Comparison of ENCODE assay signal across 20 cellular contexts in genomic region chr2:64467463-64467843, GRCh38. TPM values are rescaled to one million over a fixed set of nuclear protein-coding genes. Genes with fewer than 3 reads are reported as not detected.
DNase-seq lines count a peak whose midpoint lies in the region; ATAC-seq and TF ChIP-seq lines count a peak whose summit lies in the region.
"Had no signal": no experiment of that assay in that cellular context is flagged by ENCODE, and none has a peak within 500 bp of the region (broad histone marks: within the 10 kb centered on the region; RNA-seq: fewer than 3 reads in every experiment).

No MANE protein-coding gene starts in this region.

- POLR2A ChIA-PET in CD4-positive, alpha-beta T cell (lab: Charles Lee), result no interaction called here

- H3K4me1 Mint-ChIP-seq in CD4-positive, alpha-beta T cell (ENCODE audit: low read depth), result no peaks in the 10 kb centered on the region
- H3K4me1 Mint-ChIP-seq: stimulated activated naive CD8-positive, alpha-beta T cell treated with anti-CD3 and anti-CD28 coated beads, Interleukin-15, amount 100 ng/mL, for 72 hours had no signal

- intact Hi-C loops in posterior vena cava (cut with DNase I), result no loop called here
- intact Hi-C loops in CD4-positive, alpha-beta T cell (cut with DNase I, micrococcal nuclease), result no loop called here

- H3K36me3 Mint-ChIP-seq in CD4-positive, alpha-beta T cell (ENCODE audit: low read depth), result no peaks in the 10 kb centered on the region

- H3K27me3 Mint-ChIP-seq in CD4-positive, alpha-beta T cell, result peaks cover under 1% of the 10 kb centered on the region
- H3K27me3 Mint-ChIP-seq: stimulated activated naive CD8-positive, alpha-beta T cell treated with anti-CD3 and anti-CD28 coated beads, Interleukin-15, amount 100 ng/mL, for 72 hours had no signal

- no peak overlapping the region for H3K4me3 ChIP-seq in HL-60 (replicated peaks; ENCODE audit: insufficient read depth, low read length)

- H3K9me3 Mint-ChIP-seq in CD4-positive, alpha-beta T cell, result no peaks in the 10 kb centered on the region
- H3K9me3 Mint-ChIP-seq: H9; stimulated activated naive CD8-positive, alpha-beta T cell treated with anti-CD3 and anti-CD28 coated beads, Interleukin-15, amount 100 ng/mL, for 72 hours had no signal

- ATAC-seq in GM19351 (IDR thresholded peaks at IDR 0.05; ENCODE audit: unreplicated experiment), result no peak
- ATAC-seq in CD4-positive, alpha-beta T cell (ENCODE audit: poor library complexity), result no peak
- ATAC-seq: stimulated activated naive CD8-positive, alpha-beta T cell treated with anti-CD3 and anti-CD28 coated beads, Interleukin-15, amount 100 ng/mL, for 72 hours had no signal

- no peaks in the 10 kb centered on the region for H3K27me3 ChIP-seq in HL-60 (ENCODE audit: insufficient read depth, poor library complexity, severe bottlenecking)
- no peaks in the 10 kb centered on the region for H3K27me3 ChIP-seq in CD4-positive, alpha-beta T cell (ENCODE audit: control insufficient read depth, insufficient read depth, low read length)

- CTCF ChIA-PET in CD4-positive, alpha-beta T cell (lab: Charles Lee), result no interaction called here

- no peak for TF ChIP-seq CTCF in HL-60 (IDR thresholded peaks at IDR 0.05; ENCODE audit: insufficient read depth, low read length)
- no peak for TF ChIP-seq CTCF in CD4-positive, alpha-beta T cell (IDR thresholded peaks at IDR 0.05)

- DNase-seq in HL-60 (ENCODE audit: low read depth in 1 of 2, low spot score in 1 of 2), result peak; percentile 41 to 97
- peak; percentile 89 for DNase-seq in SKM-1 (lab: John Stamatoyannopoulos, UW; ENCODE audit: unreplicated experiment)
- DNase-seq in hippocampal formation (lab: John Stamatoyannopoulos, UW), result peak; percentile 29 to 41
- DNase-seq in posterior vena cava (ENCODE audit: low spot score), result peak; percentile 79
- DNase-seq in T-helper 9 cell, result no peak
- no peak for DNase-seq in CD4-positive, alpha-beta T cell
- no peak for DNase-seq in foreskin melanocyte
- DNase-seq: activated CD4-positive, alpha-beta T cell treated with anti-CD3 and anti-CD28 coated beads, Interleukin-2, amount 50 U/mL, for 48 hours; activated naive CD4-positive, alpha-beta T cell treated with Interleukin-2 at 50 U/mL for 16 hours; activated T-cell treated with anti-CD3 and anti-CD28 coated beads for 4 hours; H9; KG1; NCI-H1105 treated with DMSO at 0.1 percent for 48 hours; NCI-H2171 treated with DMSO at 0.1 percent for 48 hours; NCI-H774; occipital lobe; stimulated activated naive CD8-positive, alpha-beta T cell treated with anti-CD3 and anti-CD28 coated beads, Interleukin-15, amount 100 ng/mL, for 72 hours; SW 1271 had no signal

- H3K9me3 ChIP-seq in CD4-positive, alpha-beta T cell (ENCODE audit: control insufficient read depth, low read length), result no peaks in the 10 kb centered on the region

- no peak overlapping the region for H3K4me3 Mint-ChIP-seq in CD4-positive, alpha-beta T cell
- H3K4me3 Mint-ChIP-seq: H9; stimulated activated naive CD8-positive, alpha-beta T cell treated with anti-CD3 and anti-CD28 coated beads, Interleukin-15, amount 100 ng/mL, for 72 hours had no signal

- no peak overlapping the region for H3K27ac Mint-ChIP-seq in CD4-positive, alpha-beta T cell
- H3K27ac Mint-ChIP-seq: H9; stimulated activated naive CD8-positive, alpha-beta T cell treated with anti-CD3 and anti-CD28 coated beads, Interleukin-15, amount 100 ng/mL, for 72 hours had no signal

- peak overlapping the region; percentile 78 for H3K27ac ChIP-seq in HL-60 (replicated peaks)
- no peak overlapping the region for H3K27ac ChIP-seq in CD4-positive, alpha-beta T cell (ENCODE audit: low read depth, low read length)
- H3K27ac ChIP-seq: VCaP had no signal

RNA-seq across cellular contexts. Expression of gene LGALSL, which starts 13.5 kb away (rescaled TPM):
- 10 to 100 TPM; 20.5 to 23.4 TPM for total RNA-seq in posterior vena cava
- under 1 TPM; 0.22 to 0.31 TPM for total RNA-seq in CD4-positive, alpha-beta T cell

RNA-seq across cellular contexts. Expression of gene AFTPH, which starts 56.7 kb away (rescaled TPM):
- total RNA-seq in posterior vena cava, result 10 to 100 TPM; 18.7 to 27.8 TPM
- total RNA-seq in CD4-positive, alpha-beta T cell, result 10 to 100 TPM; 24.2 to 24.3 TPM

Comparison
In these comparisons a context has a peak if more than half of its experiments do, and no peak if none do; other contexts are left out.
1. DNase-seq: peak in HL-60 (2 of 2), SKM-1 (single experiment), hippocampal formation (2 of 2) and posterior vena cava (single experiment); none in T-helper 9 cell (single experiment), CD4-positive, alpha-beta T cell (0 of 10) and foreskin melanocyte (single experiment).
2. RNA of gene LGALSL, which starts 13.5 kb away (total RNA-seq): 20.5 to 23.4 TPM in posterior vena cava; 0.22 to 0.31 TPM in CD4-positive, alpha-beta T cell; every median in the first group is over 10 times any median in the second.